21 cellular contexts compared by ENCODE assay signal in genomic region chr7:73424486-73424885, GRCh38. TPM values are rescaled to one million over a fixed set of nuclear protein-coding genes. Genes with fewer than 3 reads are reported as not detected.
DNase-seq lines count a peak whose midpoint lies in the region; TF ChIP-seq lines count a peak whose summit lies in the region.
"Had no signal": no experiment of that assay in that cellular context is flagged by ENCODE, and none has a peak within 500 bp of the region (broad histone marks: within the 10 kb centered on the region; RNA-seq: fewer than 3 reads in every experiment).

No MANE protein-coding gene starts in this region.

- H3K27ac ChIP-seq in ascending aorta: no peak overlapping the region
- H3K27ac ChIP-seq: cardiac muscle cell, epithelial cell of prostate, PC-9 had no signal

- H3K4me1 ChIP-seq in ES-I3 (ENCODE audit: insufficient read depth, low read length): peaks cover 12% of the 10 kb centered on the region; the same call in 1 of the 2 replicates
- no peaks in the 10 kb centered on the region for H3K4me1 ChIP-seq in ascending aorta
- peaks cover 3% of the 10 kb centered on the region for H3K4me1 ChIP-seq in iPS-15b (ENCODE audit: control insufficient read depth, insufficient read depth, low read length)
- no peaks in the 10 kb centered on the region for H3K4me1 ChIP-seq in skeletal muscle satellite cell (ENCODE audit: control insufficient read depth, insufficient read depth, low read length)

- H3K4me3 ChIP-seq in ascending aorta (peak overlapping the region; percentile 32 to 60), iPS-15b (ENCODE audit: low read depth, low read length) (peak overlapping the region; percentile 30), skeletal muscle satellite cell (ENCODE audit: low read length) (no peak overlapping the region)
- H3K4me3 ChIP-seq: cardiac muscle cell, K562, PC-9 had no signal

- TF ChIP-seq CTCF in ascending aorta (IDR thresholded peaks at IDR 0.05): no peak

- DNase-seq in ascending aorta (ENCODE audit: low spot score in 2 of 2) (no peak), HPDE6-E6E7 (ENCODE audit: extremely low spot score) (no peak), OCI-M2 (lab: John Stamatoyannopoulos, UW; ENCODE audit: unreplicated experiment) (no peak)
- no peak for DNase-seq in stimulated activated CD4-positive, alpha-beta T cell treated with anti-CD3 and anti-CD28 coated beads, Interleukin-4, amount 100 ng/mL, for 24 hours
- no peak for DNase-seq in stimulated activated CD4-positive, alpha-beta T cell treated with anti-CD3 and anti-CD28 coated beads, Interleukin-4, amount 100 ng/mL, for 4 hours
- DNase-seq: activated CD4-positive, CD25-positive, alpha-beta regulatory T cell; activated CD8-positive, alpha-beta memory T cell treated with anti-CD3 and anti-CD28 coated beads, Interleukin-2, amount 10 ng/mL, durations not matched to agents 7 days and 5 days; activated naive CD4-positive, alpha-beta T cell; DMS 273 treated with DMSO at 0.1 percent for 48 hours; kidney glomerular epithelial cell; naive thymus-derived CD4-positive, alpha-beta T cell; NCI-H2227 treated with DMSO at 0.1 percent for 48 hours; PC-9; stimulated activated naive CD8-positive, alpha-beta T cell treated with anti-CD3 and anti-CD28 coated beads, Interleukin-15, Interleukin-2, amounts not matched to agents 100 U/mL and 50 U/mL, for 24 hours; SW 1271 had no signal

- no peaks in the 10 kb centered on the region for H3K9me3 ChIP-seq in ES-I3 (ENCODE audit: control insufficient read depth, insufficient read depth, low read length)
- no peaks in the 10 kb centered on the region for H3K9me3 ChIP-seq in ascending aorta
- H3K9me3 ChIP-seq in iPS-15b (ENCODE audit: control insufficient read depth, insufficient read depth, low read length): no peaks in the 10 kb centered on the region
- H3K9me3 ChIP-seq in skeletal muscle satellite cell (replicated peaks; ENCODE audit: low read length): no peaks in the 10 kb centered on the region

- H3K4me2 ChIP-seq in skeletal muscle satellite cell (ENCODE audit: low read length): peak overlapping the region; percentile 79
- H3K4me2 ChIP-seq: PC-9 had no signal

- no peaks in the 10 kb centered on the region for H3K27me3 ChIP-seq in ascending aorta
- no peaks in the 10 kb centered on the region for H3K27me3 ChIP-seq in iPS-15b (ENCODE audit: control insufficient read depth, insufficient read depth, low read length)
- H3K27me3 ChIP-seq in skeletal muscle satellite cell (ENCODE audit: control insufficient read depth, insufficient read depth, low read length): peaks cover 8% of the 10 kb centered on the region
- H3K27me3 ChIP-seq: cardiac muscle cell had no signal

- H3K36me3 ChIP-seq in ES-I3 (ENCODE audit: insufficient read depth, low read length) (no peaks in the 10 kb centered on the region), ascending aorta (no peaks in the 10 kb centered on the region), iPS-15b (ENCODE audit: control insufficient read depth, insufficient read depth, low read length) (no peaks in the 10 kb centered on the region), skeletal muscle satellite cell (ENCODE audit: insufficient read depth, low read length) (no peaks in the 10 kb centered on the region)
- H3K36me3 ChIP-seq: cardiac muscle cell had no signal

- intact Hi-C loops in ascending aorta (cut with DNase I): no loop called here

- H3K9ac ChIP-seq in ES-I3 (ENCODE audit: low read depth, low read length) (peak overlapping the region; percentile 32; the same call in 1 of the 2 replicates), iPS-15b (ENCODE audit: low read depth, low read length) (no peak overlapping the region), skeletal muscle satellite cell (ENCODE audit: low read depth, low read length) (peak overlapping the region; percentile 62)

RNA-seq across cellular contexts. Expression of gene FZD9, which starts 9.1 kb away (rescaled TPM):
- 0.43 TPM for total RNA-seq in ascending aorta
- 0.25 and 0.44 TPM in 2 replicates for total RNA-seq in skeletal muscle satellite cell (2012; rRNA removed)
- total RNA-seq: activated CD8-positive, alpha-beta memory T cell treated with anti-CD3 and anti-CD28 coated beads, Interleukin-2, amount 10 ng/mL, durations not matched to agents 7 days and 5 days had no signal
